15 cellular contexts compared by ENCODE assay signal in genomic region chr10:117133273-117134083, GRCh38. TPM values are rescaled to one million over a fixed set of nuclear protein-coding genes. Genes with fewer than 3 reads are reported as not detected.
A peak's percentile ranks its signal among the peaks of the same experiment; 100 is the strongest.
DNase-seq lines count a peak whose midpoint lies in the region; ATAC-seq and TF ChIP-seq lines count a peak whose summit lies in the region.
"Had no signal": no experiment of that assay in that cellular context is flagged by ENCODE, and none has a peak within 500 bp of the region (broad histone marks: within the 10 kb centered on the region; RNA-seq: fewer than 3 reads in every experiment).

No MANE protein-coding gene starts in this region.

- no peak for TF ChIP-seq POLR2A in suprapubic skin (IDR thresholded peaks at IDR 0.05)

- TF ChIP-seq CTCF in cardiac muscle cell (IDR thresholded peaks at IDR 0.05; ENCODE audit: low read depth, low read length), result no peak
- no peak for TF ChIP-seq CTCF in heart right ventricle (IDR thresholded peaks at IDR 0.05)
- no peak for TF ChIP-seq CTCF in suprapubic skin (IDR thresholded peaks at IDR 0.05)
- TF ChIP-seq CTCF in RWPE1 (conservative IDR thresholded peaks at IDR 0.05; ENCODE audit: low read depth), result no peak

- H3K36me3 ChIP-seq in cardiac muscle cell (no peaks in the 10 kb centered on the region), heart right ventricle (no peaks in the 10 kb centered on the region), suprapubic skin (no peaks in the 10 kb centered on the region)

- H3K27ac Mint-ChIP-seq in activated naive CD8-positive, alpha-beta T cell, result no peak overlapping the region
- H3K27ac Mint-ChIP-seq: memory B cell had no signal

- CTCF ChIA-PET in RWPE1 (lab: Yijun Ruan, JAX), result interaction anchor here (0.6 to 1.9 kb wide), 5 partner anchors 8 to 47 kb away, joined by 3 to 10 read pairs (median 3); no protein-coding TSS in a partner anchor

- peaks cover 20% of the 10 kb centered on the region for H3K4me1 ChIP-seq in cardiac muscle cell (ENCODE audit: low read depth)
- peaks cover 13 to 58% (median 48%) of the 10 kb centered on the region in 9 donors for H3K4me1 ChIP-seq in heart right ventricle
- peaks cover 57% of the 10 kb centered on the region for H3K4me1 ChIP-seq in suprapubic skin

- H3K4me3 Mint-ChIP-seq in activated naive CD8-positive, alpha-beta T cell, result peak overlapping the region; percentile 76
- H3K4me3 Mint-ChIP-seq: memory B cell had no signal

- DNase-seq in cardiac muscle cell (ENCODE audit: low read depth in 1 of 2, low spot score in 1 of 2) (peak in 1 of 2 donors; percentile 35), heart right ventricle (no peak), left kidney (ENCODE audit: low read depth, low spot score) (peak; percentile 38), suprapubic skin (ENCODE audit: low spot score in 2 of 2) (no peak), 8988T (no peak), HCEC 1CT (no peak), RWPE1 (ENCODE audit: low spot score) (no peak)
- DNase-seq: NCI-H1092 treated with DMSO at 0.1 percent for 48 hours, NCI-H748 treated with DMSO at 0.1 percent for 48 hours, Right ventricle myocardium superior had no signal

- H3K9me3 Mint-ChIP-seq in activated naive CD8-positive, alpha-beta T cell (ENCODE audit: low read depth), result no peaks in the 10 kb centered on the region

- H3K9me3 ChIP-seq in cardiac muscle cell (ENCODE audit: low read depth) (no peaks in the 10 kb centered on the region), heart right ventricle (no peaks in the 10 kb centered on the region), suprapubic skin (no peaks in the 10 kb centered on the region)

- no peaks in the 10 kb centered on the region for H3K36me3 Mint-ChIP-seq in activated naive CD8-positive, alpha-beta T cell
- H3K36me3 Mint-ChIP-seq: memory B cell had no signal

- H3K27me3 ChIP-seq in cardiac muscle cell (peaks cover 100% of the 10 kb centered on the region), heart right ventricle (peaks cover 47 to 99% (median 98%) of the 10 kb centered on the region in 7 donors), suprapubic skin (peaks cover 100% of the 10 kb centered on the region)

- H3K27ac ChIP-seq in cardiac muscle cell (no peak overlapping the region), heart right ventricle (no peak overlapping the region), suprapubic skin (no peak overlapping the region), RWPE1 (no peak overlapping the region)

- POLR2A ChIA-PET in RWPE1 (lab: Yijun Ruan, JAX; ENCODE audit: low non-redundant PET), result no interaction called here

- ATAC-seq in heart right ventricle, result no peak

- H3K4me3 ChIP-seq in cardiac muscle cell (peak overlapping the region; percentile 24), heart right ventricle (peak overlapping the region in 1 of 10 donors; percentile 20), suprapubic skin (peak overlapping the region; percentile 39)

- peaks cover 51% of the 10 kb centered on the region for H3K27me3 Mint-ChIP-seq in activated naive CD8-positive, alpha-beta T cell

- intact Hi-C loops in heart right ventricle (cut with DNase I), result no loop called here

- peaks cover 45% of the 10 kb centered on the region for H3K4me1 Mint-ChIP-seq in activated naive CD8-positive, alpha-beta T cell (ENCODE audit: low read depth)

- TF ChIP-seq EP300 in suprapubic skin (IDR thresholded peaks at IDR 0.05), result no peak

- WGBS in heart right ventricle, 2 donors, result 4 to 5% methylated on average over 32 of the region's 32 CpGs
- 15% methylated on average over 32 of the region's 32 CpGs for WGBS in suprapubic skin

RNA-seq across cellular contexts. Expression of gene VAX1, which starts 4.6 kb away (rescaled TPM):
- total RNA-seq in cardiac muscle cell (not detected in 2 replicates), heart right ventricle (not detected), suprapubic skin (not detected)
- polyA plus RNA-seq in cardiac muscle cell (not detected in 2 replicates), heart right ventricle (not detected)
- total RNA-seq: HT1080, Right ventricle myocardium superior, skeletal muscle tissue had no signal
- polyA plus RNA-seq: adipose tissue had no signal
